1 cellular context compared by ENCODE assay signal in the genomic region with DNA sequence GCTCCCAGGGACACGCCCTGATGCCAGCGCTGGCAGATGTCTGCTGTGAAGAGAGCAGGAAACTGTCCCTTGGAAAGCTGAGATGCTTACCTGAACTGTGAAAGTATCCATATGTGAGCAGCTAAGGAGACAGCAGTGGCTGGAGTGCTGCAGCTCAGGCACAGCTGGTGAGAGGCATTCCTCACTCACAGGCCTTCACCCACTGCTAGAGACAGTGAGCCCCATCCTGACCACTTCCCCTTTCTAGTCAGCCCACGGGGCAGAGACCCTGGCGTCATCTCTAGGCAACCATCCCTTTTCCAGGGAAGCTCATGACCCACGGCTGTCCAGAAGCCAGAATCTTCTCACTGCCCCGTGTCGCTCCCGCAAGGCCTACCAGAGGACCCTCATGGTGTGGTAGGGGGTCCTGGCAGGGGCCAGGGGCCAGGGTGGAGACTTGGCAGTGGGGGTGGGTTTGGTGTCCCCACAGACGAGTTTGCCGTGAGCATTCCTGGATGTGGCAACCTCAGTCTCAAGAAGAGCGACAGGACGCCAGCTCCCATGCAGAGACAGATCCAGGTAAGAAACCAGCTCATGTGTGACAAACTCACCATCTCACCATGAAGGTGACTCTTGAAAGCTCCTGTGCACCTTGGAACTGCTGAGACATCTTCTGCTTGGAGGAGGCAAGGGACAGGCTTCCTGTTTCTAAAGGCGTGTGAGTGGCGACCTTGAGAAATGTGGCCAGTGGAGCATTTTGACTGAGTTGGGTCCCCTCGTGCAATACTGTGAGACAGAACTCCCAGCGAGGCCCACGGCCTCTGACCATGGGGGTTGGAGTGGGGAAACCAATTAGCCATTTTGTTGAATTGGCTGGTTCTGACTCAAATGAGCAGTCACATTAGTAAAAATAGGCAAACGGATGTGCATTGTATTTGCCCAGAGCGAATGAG.
TF ChIP-seq lines count a peak whose summit lies in the region.

A gene (minus strand): TSS at position 216 of the 932 bp plus-strand sequence. CDS start 105 bp downstream, at position 111.

TF ChIP-seq in GM12878, 131 proteins besides CTCF, POLR2A, EP300 and RAD21 (continued from another document and continues in another):
- TF ChIP-seq, protein P1, sequence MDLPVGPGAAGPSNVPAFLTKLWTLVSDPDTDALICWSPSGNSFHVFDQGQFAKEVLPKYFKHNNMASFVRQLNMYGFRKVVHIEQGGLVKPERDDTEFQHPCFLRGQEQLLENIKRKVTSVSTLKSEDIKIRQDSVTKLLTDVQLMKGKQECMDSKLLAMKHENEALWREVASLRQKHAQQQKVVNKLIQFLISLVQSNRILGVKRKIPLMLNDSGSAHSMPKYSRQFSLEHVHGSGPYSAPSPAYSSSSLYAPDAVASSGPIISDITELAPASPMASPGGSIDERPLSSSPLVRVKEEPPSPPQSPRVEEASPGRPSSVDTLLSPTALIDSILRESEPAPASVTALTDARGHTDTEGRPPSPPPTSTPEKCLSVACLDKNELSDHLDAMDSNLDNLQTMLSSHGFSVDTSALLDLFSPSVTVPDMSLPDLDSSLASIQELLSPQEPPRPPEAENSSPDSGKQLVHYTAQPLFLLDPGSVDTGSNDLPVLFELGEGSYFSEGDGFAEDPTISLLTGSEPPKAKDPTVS (IDR thresholded peaks at IDR 0.05; ENCODE audit: low read depth, low read length) = no peak
- TF ChIP-seq, protein P2, sequence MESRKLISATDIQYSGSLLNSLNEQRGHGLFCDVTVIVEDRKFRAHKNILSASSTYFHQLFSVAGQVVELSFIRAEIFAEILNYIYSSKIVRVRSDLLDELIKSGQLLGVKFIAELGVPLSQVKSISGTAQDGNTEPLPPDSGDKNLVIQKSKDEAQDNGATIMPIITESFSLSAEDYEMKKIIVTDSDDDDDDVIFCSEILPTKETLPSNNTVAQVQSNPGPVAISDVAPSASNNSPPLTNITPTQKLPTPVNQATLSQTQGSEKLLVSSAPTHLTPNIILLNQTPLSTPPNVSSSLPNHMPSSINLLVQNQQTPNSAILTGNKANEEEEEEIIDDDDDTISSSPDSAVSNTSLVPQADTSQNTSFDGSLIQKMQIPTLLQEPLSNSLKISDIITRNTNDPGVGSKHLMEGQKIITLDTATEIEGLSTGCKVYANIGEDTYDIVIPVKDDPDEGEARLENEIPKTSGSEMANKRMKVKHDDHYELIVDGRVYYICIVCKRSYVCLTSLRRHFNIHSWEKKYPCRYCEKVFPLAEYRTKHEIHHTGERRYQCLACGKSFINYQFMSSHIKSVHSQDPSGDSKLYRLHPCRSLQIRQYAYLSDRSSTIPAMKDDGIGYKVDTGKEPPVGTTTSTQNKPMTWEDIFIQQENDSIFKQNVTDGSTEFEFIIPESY (IDR thresholded peaks at IDR 0.05) = no peak
- TF ChIP-seq, protein P3, sequence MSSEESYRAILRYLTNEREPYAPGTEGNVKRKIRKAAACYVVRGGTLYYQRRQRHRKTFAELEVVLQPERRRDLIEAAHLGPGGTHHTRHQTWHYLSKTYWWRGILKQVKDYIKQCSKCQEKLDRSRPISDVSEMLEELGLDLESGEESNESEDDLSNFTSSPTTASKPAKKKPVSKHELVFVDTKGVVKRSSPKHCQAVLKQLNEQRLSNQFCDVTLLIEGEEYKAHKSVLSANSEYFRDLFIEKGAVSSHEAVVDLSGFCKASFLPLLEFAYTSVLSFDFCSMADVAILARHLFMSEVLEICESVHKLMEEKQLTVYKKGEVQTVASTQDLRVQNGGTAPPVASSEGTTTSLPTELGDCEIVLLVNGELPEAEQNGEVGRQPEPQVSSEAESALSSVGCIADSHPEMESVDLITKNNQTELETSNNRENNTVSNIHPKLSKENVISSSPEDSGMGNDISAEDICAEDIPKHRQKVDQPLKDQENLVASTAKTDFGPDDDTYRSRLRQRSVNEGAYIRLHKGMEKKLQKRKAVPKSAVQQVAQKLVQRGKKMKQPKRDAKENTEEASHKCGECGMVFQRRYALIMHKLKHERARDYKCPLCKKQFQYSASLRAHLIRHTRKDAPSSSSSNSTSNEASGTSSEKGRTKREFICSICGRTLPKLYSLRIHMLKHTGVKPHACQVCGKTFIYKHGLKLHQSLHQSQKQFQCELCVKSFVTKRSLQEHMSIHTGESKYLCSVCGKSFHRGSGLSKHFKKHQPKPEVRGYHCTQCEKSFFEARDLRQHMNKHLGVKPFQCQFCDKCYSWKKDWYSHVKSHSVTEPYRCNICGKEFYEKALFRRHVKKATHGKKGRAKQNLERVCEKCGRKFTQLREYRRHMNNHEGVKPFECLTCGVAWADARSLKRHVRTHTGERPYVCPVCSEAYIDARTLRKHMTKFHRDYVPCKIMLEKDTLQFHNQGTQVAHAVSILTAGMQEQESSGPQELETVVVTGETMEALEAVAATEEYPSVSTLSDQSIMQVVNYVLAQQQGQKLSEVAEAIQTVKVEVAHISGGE (CRISPR knock-in tag; IDR thresholded peaks at IDR 0.05) = no peak
- TF ChIP-seq, protein P4, sequence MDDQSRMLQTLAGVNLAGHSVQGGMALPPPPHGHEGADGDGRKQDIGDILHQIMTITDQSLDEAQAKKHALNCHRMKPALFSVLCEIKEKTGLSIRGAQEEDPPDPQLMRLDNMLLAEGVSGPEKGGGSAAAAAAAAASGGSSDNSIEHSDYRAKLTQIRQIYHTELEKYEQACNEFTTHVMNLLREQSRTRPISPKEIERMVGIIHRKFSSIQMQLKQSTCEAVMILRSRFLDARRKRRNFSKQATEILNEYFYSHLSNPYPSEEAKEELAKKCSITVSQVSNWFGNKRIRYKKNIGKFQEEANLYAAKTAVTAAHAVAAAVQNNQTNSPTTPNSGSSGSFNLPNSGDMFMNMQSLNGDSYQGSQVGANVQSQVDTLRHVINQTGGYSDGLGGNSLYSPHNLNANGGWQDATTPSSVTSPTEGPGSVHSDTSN (IDR thresholded peaks at IDR 0.05; ENCODE audit: insufficient replicate concordance, low read depth, low read length) = peak; percentile 61
- TF ChIP-seq MYC (IDR thresholded peaks at IDR 0.05; ENCODE audit: insufficient read depth, insufficient read length, insufficient replicate concordance, low read length, severe bottlenecking) (no peak), MYB (IDR thresholded peaks at IDR 0.05; ENCODE audit: borderline replicate concordance, low read depth, low read length) (no peak), TCF3 (IDR thresholded peaks at IDR 0.05; ENCODE audit: borderline replicate concordance, insufficient read depth, low read depth, low read length) (peak; percentile 89), RB1 (IDR thresholded peaks at IDR 0.05; ENCODE audit: borderline replicate concordance) (no peak), HDAC6 (IDR thresholded peaks at IDR 0.05; ENCODE audit: unreplicated experiment) (peak; percentile 38), BHLHE40 (IDR thresholded peaks at IDR 0.05; ENCODE audit: borderline replicate concordance in 1 of 2, low read depth in 2 of 2, low read length in 1 of 2) (peak; percentile 47 to 51; a peak in 3 of 4 replicates), CBX3 (IDR thresholded peaks at IDR 0.05; ENCODE audit: borderline replicate concordance, low read depth) (no peak), SRF (IDR thresholded peaks at IDR 0.05; ENCODE audit: low read depth in 2 of 2, low read length in 2 of 2) (0 out of 4 replicates have a peak, but pooled peaks of 1 of the 2 experiments have one; percentile 4), HDAC2 (IDR thresholded peaks at IDR 0.05) (no peak), KLF5 (IDR thresholded peaks at IDR 0.05; ENCODE audit: partially characterized antibody) (no peak), ZZZ3 (IDR thresholded peaks at IDR 0.05; ENCODE audit: control insufficient read depth, insufficient read length, low read depth) (no peak), SUPT20H (IDR thresholded peaks at IDR 0.05; ENCODE audit: borderline replicate concordance, control insufficient read depth, low read depth, low read length) (no peak), NFYA (IDR thresholded peaks at IDR 0.05; ENCODE audit: borderline replicate concordance, low read depth, low read length) (no peak), MEF2B (IDR thresholded peaks at IDR 0.05; ENCODE audit: partially characterized antibody, poor library complexity, severe bottlenecking) (peak; percentile 65), SMAD5 (IDR thresholded peaks at IDR 0.05; ENCODE audit: low read depth) (peak; percentile 94), POU2F2 (IDR thresholded peaks at IDR 0.05; ENCODE audit: borderline replicate concordance, low read depth, low read length) (peak; percentile 93), SREBF1 (IDR thresholded peaks at IDR 0.05; ENCODE audit: low read length) (0 out of 2 replicates have a peak, but pooled peaks have one; percentile 11), IKZF2 (IDR thresholded peaks at IDR 0.05) (peak; percentile 99), STAT1 (conservative IDR thresholded peaks at IDR 0.05) (no peak), PAX8 (IDR thresholded peaks at IDR 0.05) (no peak), KAT2A (conservative IDR thresholded peaks at IDR 0.05; ENCODE audit: control insufficient read depth, low read depth, low read length) (no peak), BRCA1 (IDR thresholded peaks at IDR 0.05; ENCODE audit: low read depth, low read length) (no peak), BMI1 (IDR thresholded peaks at IDR 0.05; ENCODE audit: borderline replicate concordance) (peak; percentile 77), NR2F1 (conservative IDR thresholded peaks at IDR 0.05) (peak; percentile 83), ZBED1 (IDR thresholded peaks at IDR 0.05; ENCODE audit: borderline replicate concordance) (peak; percentile 91; the same call in 1 of the 2 replicates)
- TF ChIP-seq, protein P5, sequence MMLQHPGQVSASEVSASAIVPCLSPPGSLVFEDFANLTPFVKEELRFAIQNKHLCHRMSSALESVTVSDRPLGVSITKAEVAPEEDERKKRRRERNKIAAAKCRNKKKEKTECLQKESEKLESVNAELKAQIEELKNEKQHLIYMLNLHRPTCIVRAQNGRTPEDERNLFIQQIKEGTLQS (IDR thresholded peaks at IDR 0.05; ENCODE audit: borderline replicate concordance, extremely low read depth, low read depth, low read length) = no peak
- TF ChIP-seq, protein P6, sequence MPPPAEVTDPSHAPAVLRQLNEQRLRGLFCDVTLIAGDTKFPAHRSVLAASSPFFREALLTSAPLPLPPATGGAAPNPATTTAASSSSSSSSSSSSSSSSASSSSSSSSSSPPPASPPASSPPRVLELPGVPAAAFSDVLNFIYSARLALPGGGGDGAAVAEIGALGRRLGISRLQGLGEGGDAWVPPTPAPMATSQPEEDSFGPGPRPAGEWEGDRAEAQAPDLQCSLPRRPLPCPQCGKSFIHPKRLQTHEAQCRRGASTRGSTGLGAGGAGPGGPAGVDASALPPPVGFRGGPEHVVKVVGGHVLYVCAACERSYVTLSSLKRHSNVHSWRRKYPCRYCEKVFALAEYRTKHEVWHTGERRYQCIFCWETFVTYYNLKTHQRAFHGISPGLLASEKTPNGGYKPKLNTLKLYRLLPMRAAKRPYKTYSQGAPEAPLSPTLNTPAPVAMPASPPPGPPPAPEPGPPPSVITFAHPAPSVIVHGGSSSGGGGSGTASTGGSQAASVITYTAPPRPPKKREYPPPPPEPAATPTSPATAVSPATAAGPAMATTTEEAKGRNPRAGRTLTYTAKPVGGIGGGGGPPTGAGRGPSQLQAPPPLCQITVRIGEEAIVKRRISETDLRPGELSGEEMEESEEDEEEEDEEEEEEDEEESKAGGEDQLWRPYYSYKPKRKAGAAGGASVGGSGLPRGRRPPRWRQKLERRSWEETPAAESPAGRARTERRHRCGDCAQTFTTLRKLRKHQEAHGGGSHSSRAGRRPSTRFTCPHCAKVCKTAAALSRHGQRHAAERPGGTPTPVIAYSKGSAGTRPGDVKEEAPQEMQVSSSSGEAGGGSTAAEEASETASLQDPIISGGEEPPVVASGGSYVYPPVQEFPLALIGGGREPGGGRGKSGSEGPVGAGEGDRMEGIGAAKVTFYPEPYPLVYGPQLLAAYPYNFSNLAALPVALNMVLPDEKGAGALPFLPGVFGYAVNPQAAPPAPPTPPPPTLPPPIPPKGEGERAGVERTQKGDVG (CRISPR knock-in tag; IDR thresholded peaks at IDR 0.05) = no peak
- TF ChIP-seq, protein P7, sequence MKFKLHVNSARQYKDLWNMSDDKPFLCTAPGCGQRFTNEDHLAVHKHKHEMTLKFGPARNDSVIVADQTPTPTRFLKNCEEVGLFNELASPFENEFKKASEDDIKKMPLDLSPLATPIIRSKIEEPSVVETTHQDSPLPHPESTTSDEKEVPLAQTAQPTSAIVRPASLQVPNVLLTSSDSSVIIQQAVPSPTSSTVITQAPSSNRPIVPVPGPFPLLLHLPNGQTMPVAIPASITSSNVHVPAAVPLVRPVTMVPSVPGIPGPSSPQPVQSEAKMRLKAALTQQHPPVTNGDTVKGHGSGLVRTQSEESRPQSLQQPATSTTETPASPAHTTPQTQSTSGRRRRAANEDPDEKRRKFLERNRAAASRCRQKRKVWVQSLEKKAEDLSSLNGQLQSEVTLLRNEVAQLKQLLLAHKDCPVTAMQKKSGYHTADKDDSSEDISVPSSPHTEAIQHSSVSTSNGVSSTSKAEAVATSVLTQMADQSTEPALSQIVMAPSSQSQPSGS (IDR thresholded peaks at IDR 0.05; ENCODE audit: low read length) = peak; percentile 20
- TF ChIP-seq, protein P8, sequence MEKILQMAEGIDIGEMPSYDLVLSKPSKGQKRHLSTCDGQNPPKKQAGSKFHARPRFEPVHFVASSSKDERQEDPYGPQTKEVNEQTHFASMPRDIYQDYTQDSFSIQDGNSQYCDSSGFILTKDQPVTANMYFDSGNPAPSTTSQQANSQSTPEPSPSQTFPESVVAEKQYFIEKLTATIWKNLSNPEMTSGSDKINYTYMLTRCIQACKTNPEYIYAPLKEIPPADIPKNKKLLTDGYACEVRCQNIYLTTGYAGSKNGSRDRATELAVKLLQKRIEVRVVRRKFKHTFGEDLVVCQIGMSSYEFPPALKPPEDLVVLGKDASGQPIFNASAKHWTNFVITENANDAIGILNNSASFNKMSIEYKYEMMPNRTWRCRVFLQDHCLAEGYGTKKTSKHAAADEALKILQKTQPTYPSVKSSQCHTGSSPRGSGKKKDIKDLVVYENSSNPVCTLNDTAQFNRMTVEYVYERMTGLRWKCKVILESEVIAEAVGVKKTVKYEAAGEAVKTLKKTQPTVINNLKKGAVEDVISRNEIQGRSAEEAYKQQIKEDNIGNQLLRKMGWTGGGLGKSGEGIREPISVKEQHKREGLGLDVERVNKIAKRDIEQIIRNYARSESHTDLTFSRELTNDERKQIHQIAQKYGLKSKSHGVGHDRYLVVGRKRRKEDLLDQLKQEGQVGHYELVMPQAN (conservative IDR thresholded peaks at IDR 0.05) = no peak; the same call in 1 of the 2 replicates
- TF ChIP-seq, protein P9, sequence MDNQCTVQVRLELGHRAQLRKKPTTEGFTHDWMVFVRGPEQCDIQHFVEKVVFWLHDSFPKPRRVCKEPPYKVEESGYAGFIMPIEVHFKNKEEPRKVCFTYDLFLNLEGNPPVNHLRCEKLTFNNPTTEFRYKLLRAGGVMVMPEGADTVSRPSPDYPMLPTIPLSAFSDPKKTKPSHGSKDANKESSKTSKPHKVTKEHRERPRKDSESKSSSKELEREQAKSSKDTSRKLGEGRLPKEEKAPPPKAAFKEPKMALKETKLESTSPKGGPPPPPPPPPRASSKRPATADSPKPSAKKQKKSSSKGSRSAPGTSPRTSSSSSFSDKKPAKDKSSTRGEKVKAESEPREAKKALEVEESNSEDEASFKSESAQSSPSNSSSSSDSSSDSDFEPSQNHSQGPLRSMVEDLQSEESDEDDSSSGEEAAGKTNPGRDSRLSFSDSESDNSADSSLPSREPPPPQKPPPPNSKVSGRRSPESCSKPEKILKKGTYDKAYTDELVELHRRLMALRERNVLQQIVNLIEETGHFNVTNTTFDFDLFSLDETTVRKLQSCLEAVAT (IDR thresholded peaks at IDR 0.05) = peak; percentile 97
- TF ChIP-seq, protein P10, sequence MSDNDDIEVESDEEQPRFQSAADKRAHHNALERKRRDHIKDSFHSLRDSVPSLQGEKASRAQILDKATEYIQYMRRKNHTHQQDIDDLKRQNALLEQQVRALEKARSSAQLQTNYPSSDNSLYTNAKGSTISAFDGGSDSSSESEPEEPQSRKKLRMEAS (IDR thresholded peaks at IDR 0.05; ENCODE audit: low read depth, low read length) = peak; percentile 79; the same call in 1 of the 2 replicates
